ENCODE assay signal across 9 cellular contexts in genomic region chr6:15329154-15329781, GRCh38.
DNase-seq lines count a peak whose midpoint lies in the region; ATAC-seq and TF ChIP-seq lines count a peak whose summit lies in the region.
"Had no signal": no experiment of that assay in that cellular context is flagged by ENCODE, and none has a peak within 500 bp of the region (broad histone marks: within the 10 kb centered on the region; RNA-seq: fewer than 3 reads in every experiment).

No MANE protein-coding gene starts in this region.

- peaks cover 83% of the 10 kb centered on the region for H3K4me1 Mint-ChIP-seq in activated T-cell treated with anti-CD3 and anti-CD28 coated beads, Interleukin-2, amount 50 U/mL, for 72 hours (ENCODE audit: low read depth)
- H3K4me1 Mint-ChIP-seq in stimulated activated memory B cell treated with anti-CD40 and anti-IgM and Interleukin-4, amounts not matched to agents 10 μg/mL and 1 μg/mL and 100 μg/mL, for 72 hours = peaks cover 84% of the 10 kb centered on the region

- no peaks in the 10 kb centered on the region for H3K9me3 Mint-ChIP-seq in activated T-cell treated with anti-CD3 and anti-CD28 coated beads, Interleukin-2, amount 50 U/mL, for 72 hours
- H3K9me3 Mint-ChIP-seq in stimulated activated memory B cell treated with anti-CD40 and anti-IgM and Interleukin-4, amounts not matched to agents 10 μg/mL and 1 μg/mL and 100 μg/mL, for 72 hours = no peaks in the 10 kb centered on the region

- no peak overlapping the region for H3K4me3 ChIP-seq in foreskin fibroblast (ENCODE audit: low read depth in 1 of 2, low read length in 2 of 2)

- H3K27me3 Mint-ChIP-seq in activated T-cell treated with anti-CD3 and anti-CD28 coated beads, Interleukin-2, amount 50 U/mL, for 72 hours (ENCODE audit: low read depth) = no peaks in the 10 kb centered on the region
- H3K27me3 Mint-ChIP-seq in stimulated activated memory B cell treated with anti-CD40 and anti-IgM and Interleukin-4, amounts not matched to agents 10 μg/mL and 1 μg/mL and 100 μg/mL, for 72 hours = no peaks in the 10 kb centered on the region

- TF ChIP-seq CTCF in foreskin fibroblast (IDR thresholded peaks at IDR 0.05; ENCODE audit: low read depth, low read length) (no peak), GM10266 (IDR thresholded peaks at IDR 0.05; ENCODE audit: control insufficient read depth, insufficient read depth, low read depth, missing control alignments) (no peak)

- peak overlapping the region; percentile 93 for H3K27ac Mint-ChIP-seq in activated T-cell treated with anti-CD3 and anti-CD28 coated beads, Interleukin-2, amount 50 U/mL, for 72 hours
- peak overlapping the region; percentile 17 for H3K27ac Mint-ChIP-seq in stimulated activated memory B cell treated with anti-CD40 and anti-IgM and Interleukin-4, amounts not matched to agents 10 μg/mL and 1 μg/mL and 100 μg/mL, for 72 hours

- no peak for DNase-seq in activated T-cell treated with anti-CD3 and anti-CD28 coated beads, Interleukin-2, amount 50 U/mL, for 72 hours
- DNase-seq in activated T-cell treated with anti-CD3 and anti-CD28 coated beads, Interleukin-2, amount 50 U/mL, for 48 hours = no peak
- peak; percentile 66 for DNase-seq in T1000 (lab: John Stamatoyannopoulos, UW)
- DNase-seq in foreskin fibroblast = peak; percentile 92 to 97
- DNase-seq in NK-92 treated with Interleukin-12 subunit alpha and Interleukin-12 subunit beta, amount 100 ng/mL, for 24 hours (lab: John Stamatoyannopoulos, UW) = no peak
- no peak for DNase-seq in NCI-H510A (lab: John Stamatoyannopoulos, UW)
- no peak for DNase-seq in GM10266 (ENCODE audit: extremely low spot score)
- DNase-seq: Caco-2 had no signal

- H3K36me3 Mint-ChIP-seq in activated T-cell treated with anti-CD3 and anti-CD28 coated beads, Interleukin-2, amount 50 U/mL, for 72 hours (ENCODE audit: insufficient read depth in 2 of 2) = peaks cover 7 to 12% of the 10 kb centered on the region in 2 donors
- H3K36me3 Mint-ChIP-seq in stimulated activated memory B cell treated with anti-CD40 and anti-IgM and Interleukin-4, amounts not matched to agents 10 μg/mL and 1 μg/mL and 100 μg/mL, for 72 hours = no peaks in the 10 kb centered on the region

- ATAC-seq in activated T-cell treated with anti-CD3 and anti-CD28 coated beads, Interleukin-2, amount 50 U/mL, for 72 hours (replicated peaks in 1 of 2) = no peak
- no peak for ATAC-seq in stimulated activated memory B cell treated with anti-CD40 and anti-IgM and Interleukin-4, amounts not matched to agents 10 μg/mL and 1 μg/mL and 100 μg/mL, for 72 hours

- peak overlapping the region; percentile 52 to 79 for H3K4me3 Mint-ChIP-seq in activated T-cell treated with anti-CD3 and anti-CD28 coated beads, Interleukin-2, amount 50 U/mL, for 72 hours
- H3K4me3 Mint-ChIP-seq in stimulated activated memory B cell treated with anti-CD40 and anti-IgM and Interleukin-4, amounts not matched to agents 10 μg/mL and 1 μg/mL and 100 μg/mL, for 72 hours = no peak overlapping the region

Comparison
In these comparisons a context has a peak if more than half of its experiments do, and no peak if none do; other contexts are left out.
1. DNase-seq: peak in T1000 (single experiment) and foreskin fibroblast (2 of 2); none in activated T-cell treated with anti-CD3 and anti-CD28 coated beads, Interleukin-2, amount 50 U/mL, for 72 hours (0 of 2), activated T-cell treated with anti-CD3 and anti-CD28 coated beads, Interleukin-2, amount 50 U/mL, for 48 hours (0 of 2), NK-92 treated with Interleukin-12 subunit alpha and Interleukin-12 subunit beta, amount 100 ng/mL, for 24 hours (single experiment), NCI-H510A (single experiment) and GM10266 (single experiment).